32 cellular contexts compared by ENCODE assay signal in genomic region chrX:18272222-18272621, GRCh38. TPM values are rescaled to one million over a fixed set of nuclear protein-coding genes. Genes with fewer than 3 reads are reported as not detected.
DNase-seq lines count a peak whose midpoint lies in the region; ATAC-seq, FAIRE-seq and TF ChIP-seq lines count a peak whose summit lies in the region.
"Had no signal": no experiment of that assay in that cellular context is flagged by ENCODE, and none has a peak within 500 bp of the region (broad histone marks: within the 10 kb centered on the region; RNA-seq: fewer than 3 reads in every experiment).

No MANE protein-coding gene starts in this region.

- FAIRE-seq in A549 (lab: Jason Lieb, UNC): peak; percentile 97
- peak; percentile 32 for FAIRE-seq in astrocyte (lab: Jason Lieb, UNC)
- FAIRE-seq: GM12878, GM12892, GM18507 had no signal

- CTCF ChIA-PET in A549 (lab: Yijun Ruan, JAX): no interaction called here

- H3K27me3 Mint-ChIP-seq in astrocyte (ENCODE audit: low read depth, unreplicated experiment) (no peaks in the 10 kb centered on the region), endothelial cell (ENCODE audit: unreplicated experiment) (no peaks in the 10 kb centered on the region)
- H3K27me3 Mint-ChIP-seq: CD4-positive, alpha-beta memory T cell; CD4-positive, CD25-positive, alpha-beta regulatory T cell had no signal

- H3K27ac ChIP-seq in A549 (no peak overlapping the region), astrocyte (ENCODE audit: low read depth, low read length) (no peak overlapping the region), gastroesophageal sphincter (no peak overlapping the region)
- H3K27ac ChIP-seq: 22Rv1, BLaER1 had no signal

- no peaks in the 10 kb centered on the region for H3K4me1 Mint-ChIP-seq in astrocyte (ENCODE audit: low read depth, unreplicated experiment)
- H3K4me1 Mint-ChIP-seq in endothelial cell (ENCODE audit: unreplicated experiment): peaks cover 29% of the 10 kb centered on the region
- no peaks in the 10 kb centered on the region for H3K4me1 Mint-ChIP-seq in stimulated activated effector memory CD8-positive, alpha-beta T cell treated with anti-CD3 and anti-CD28 coated beads, Interleukin-12 subunit alpha, Interleukin-12 subunit beta, amount 100 ng/mL, for 72 hours
- H3K4me1 Mint-ChIP-seq: CD14-positive monocyte; CD4-positive, alpha-beta memory T cell; CD4-positive, CD25-positive, alpha-beta regulatory T cell; CD8-positive, alpha-beta memory T cell had no signal

- H3K9ac ChIP-seq in astrocyte (ENCODE audit: low read length): no peak overlapping the region
- H3K9ac ChIP-seq: BLaER1 had no signal

- H3K4me3 Mint-ChIP-seq in astrocyte (ENCODE audit: unreplicated experiment): no peak overlapping the region
- H3K4me3 Mint-ChIP-seq in endothelial cell (ENCODE audit: unreplicated experiment): no peak overlapping the region
- no peak overlapping the region for H3K4me3 Mint-ChIP-seq in stimulated activated effector memory CD8-positive, alpha-beta T cell treated with anti-CD3 and anti-CD28 coated beads, Interleukin-12 subunit alpha, Interleukin-12 subunit beta, amount 100 ng/mL, for 72 hours
- H3K4me3 Mint-ChIP-seq: CD14-positive monocyte; CD4-positive, alpha-beta memory T cell; CD4-positive, CD25-positive, alpha-beta regulatory T cell; CD8-positive, alpha-beta memory T cell had no signal

- ATAC-seq in A549 (no peak), gastroesophageal sphincter (no peak), GM21737 (IDR thresholded peaks at IDR 0.05; ENCODE audit: unreplicated experiment) (no peak)
- ATAC-seq in stimulated activated effector memory CD8-positive, alpha-beta T cell treated with anti-CD3 and anti-CD28 coated beads, Interleukin-12 subunit alpha, Interleukin-12 subunit beta, amount 100 ng/mL, for 72 hours: no peak
- ATAC-seq: GM12878 had no signal

- H3K9me3 ChIP-seq in A549 (no peaks in the 10 kb centered on the region), astrocyte (ENCODE audit: insufficient read depth, low read depth, low read length) (no peaks in the 10 kb centered on the region), gastroesophageal sphincter (no peaks in the 10 kb centered on the region)
- H3K9me3 ChIP-seq: BE2C had no signal

- TF ChIP-seq EP300 in A549 (IDR thresholded peaks at IDR 0.05): no peak
- no peak for TF ChIP-seq EP300 in gastroesophageal sphincter (IDR thresholded peaks at IDR 0.05)

- H3K27me3 ChIP-seq in astrocyte (ENCODE audit: insufficient read depth, low read length): no peaks in the 10 kb centered on the region
- no peaks in the 10 kb centered on the region for H3K27me3 ChIP-seq in gastroesophageal sphincter
- H3K27me3 ChIP-seq: BE2C had no signal

- H3K36me3 ChIP-seq in astrocyte (ENCODE audit: insufficient read depth, low read length): no peaks in the 10 kb centered on the region
- no peaks in the 10 kb centered on the region for H3K36me3 ChIP-seq in gastroesophageal sphincter
- H3K36me3 ChIP-seq: BE2C had no signal

- 100% methylated on average over 1 of the region's 1 CpG for WGBS in A549 (ENCODE audit: missing lambda C conversion rate)
- WGBS in gastroesophageal sphincter (ENCODE audit: low coverage in 1 of 2), 2 donors: 82% methylated on average over 1 of the region's 1 CpG; no CpG with 5 or more reads in 1 of the 2 donors

- H3K9me3 Mint-ChIP-seq in astrocyte (ENCODE audit: unreplicated experiment) (no peaks in the 10 kb centered on the region), endothelial cell (ENCODE audit: unreplicated experiment) (no peaks in the 10 kb centered on the region)
- no peaks in the 10 kb centered on the region for H3K9me3 Mint-ChIP-seq in stimulated activated effector memory CD8-positive, alpha-beta T cell treated with anti-CD3 and anti-CD28 coated beads, Interleukin-12 subunit alpha, Interleukin-12 subunit beta, amount 100 ng/mL, for 72 hours

- H3K79me2 ChIP-seq in astrocyte (ENCODE audit: insufficient read depth, low read length): no peaks in the 10 kb centered on the region

- TF ChIP-seq POLR2A in A549 (IDR thresholded peaks at IDR 0.05; ENCODE audit: low read length) (no peak), gastroesophageal sphincter (IDR thresholded peaks at IDR 0.05) (no peak)

- H3K36me3 Mint-ChIP-seq in astrocyte (ENCODE audit: low read depth, unreplicated experiment) (no peaks in the 10 kb centered on the region), endothelial cell (ENCODE audit: low read depth, unreplicated experiment) (peaks cover 15% of the 10 kb centered on the region)
- no peaks in the 10 kb centered on the region for H3K36me3 Mint-ChIP-seq in stimulated activated effector memory CD8-positive, alpha-beta T cell treated with anti-CD3 and anti-CD28 coated beads, Interleukin-12 subunit alpha, Interleukin-12 subunit beta, amount 100 ng/mL, for 72 hours
- H3K36me3 Mint-ChIP-seq: CD4-positive, CD25-positive, alpha-beta regulatory T cell had no signal

- H3K4me3 ChIP-seq in A549: no peak overlapping the region
- H3K4me3 ChIP-seq in astrocyte (ENCODE audit: insufficient read depth, low read depth, low read length): no peak overlapping the region
- no peak overlapping the region for H3K4me3 ChIP-seq in gastroesophageal sphincter
- H3K4me3 ChIP-seq: BLaER1, GM12878 had no signal

- H4K20me1 ChIP-seq in astrocyte (ENCODE audit: insufficient read depth, low read length): no peaks in the 10 kb centered on the region

- TF ChIP-seq CTCF in A549 (IDR thresholded peaks at IDR 0.05) (no peak), astrocyte (IDR thresholded peaks at IDR 0.05; ENCODE audit: insufficient read depth, low read depth, low read length) (no peak), endothelial cell (IDR thresholded peaks at IDR 0.05; ENCODE audit: unreplicated experiment) (no peak), gastroesophageal sphincter (IDR thresholded peaks at IDR 0.05) (no peak)

- H3K27ac Mint-ChIP-seq in astrocyte (ENCODE audit: unreplicated experiment) (no peak overlapping the region), endothelial cell (ENCODE audit: unreplicated experiment) (peak overlapping the region; percentile 94)
- H3K27ac Mint-ChIP-seq in stimulated activated effector memory CD8-positive, alpha-beta T cell treated with anti-CD3 and anti-CD28 coated beads, Interleukin-12 subunit alpha, Interleukin-12 subunit beta, amount 100 ng/mL, for 72 hours: no peak overlapping the region
- H3K27ac Mint-ChIP-seq: CD14-positive monocyte; CD4-positive, alpha-beta memory T cell; CD4-positive, CD25-positive, alpha-beta regulatory T cell; CD8-positive, alpha-beta memory T cell had no signal

- POLR2A ChIA-PET in A549 (lab: Yijun Ruan, JAX): no interaction called here

- H3K4me1 ChIP-seq in A549 (no peaks in the 10 kb centered on the region), astrocyte (ENCODE audit: insufficient read depth, low read length) (no peaks in the 10 kb centered on the region), gastroesophageal sphincter (no peaks in the 10 kb centered on the region)
- H3K4me1 ChIP-seq: BE2C, BLaER1 had no signal

- TF ChIP-seq RAD21 in A549 (conservative IDR thresholded peaks at IDR 0.05 in 1 of 2, IDR thresholded peaks at IDR 0.05 in 1 of 2): no peak

- H3K4me2 ChIP-seq in A549 (no peak overlapping the region), astrocyte (ENCODE audit: low read length) (no peak overlapping the region)
- H3K4me2 ChIP-seq: BLaER1 had no signal

- H2AFZ ChIP-seq in astrocyte (ENCODE audit: low read depth, low read length): no peak overlapping the region

- no peak for DNase-seq in A549 (ENCODE audit: low read depth in 1 of 2, low spot score in 1 of 2)
- DNase-seq in OCI-M1 (lab: John Stamatoyannopoulos, UW): peak; percentile 25
- DNase-seq in astrocyte (ENCODE audit: low read depth): no peak
- DNase-seq in endothelial cell (ENCODE audit: low spot score): no peak
- no peak for DNase-seq in stimulated activated effector memory CD8-positive, alpha-beta T cell treated with anti-CD3 and anti-CD28 coated beads, Interleukin-12 subunit alpha, Interleukin-12 subunit beta, amount 100 ng/mL, for 72 hours (ENCODE audit: low spot score in 2 of 2)
- DNase-seq in activated naive CD4-positive, alpha-beta T cell treated with anti-CD3 and anti-CD28 coated beads, Interleukin-2, amount 50 U/mL, for 16 hours: no peak
- DNase-seq: ACHN; BE2C; C1 segment of cervical spinal cord; CD4-positive, alpha-beta memory T cell; CD4-positive, CD25-positive, alpha-beta regulatory T cell; CD8-positive, alpha-beta memory T cell; COR-L47; DMS 273 treated with DMSO at 0.1 percent for 48 hours; DMS153; DMS53; DMS79; DND-41; EL; GDM1 had no signal

TF ChIP-seq in A549, 52 proteins besides CTCF, POLR2A, EP300 and RAD21 (continues in another document):
- TF ChIP-seq ELK1 (IDR thresholded peaks at IDR 0.05; ENCODE audit: low read depth, low read length) (no peak), EHMT2 (IDR thresholded peaks at IDR 0.05; ENCODE audit: low read depth) (no peak), HMGXB4 (CRISPR knock-in tag; IDR thresholded peaks at IDR 0.05; ENCODE audit: borderline replicate concordance) (no peak)

RNA-seq across cellular contexts. Expression of gene BEND2, which starts 51.5 kb away (rescaled TPM):
- polyA plus RNA-seq in A549 (2011; rRNA removed): not detected in 2 replicates
- not detected in 2 replicates for polyA plus RNA-seq in A549 (2012; cell fraction: cytosol; rRNA removed)
- polyA plus RNA-seq in A549 (2012; cell fraction: nucleus; rRNA removed): not detected in 2 replicates
- not detected in 3 replicates for polyA plus RNA-seq in A549 (2017; fragmentation: RNase III; extraction: RNeasy Plus Mini Kit Qiagen cat#74134 plus additional on column Dnase treatment)
- 0.17 TPM in 1 of 2 replicates, not detected in the other for polyA minus RNA-seq in A549 (2011; rRNA and poly(A)+ RNA removed)
- total RNA-seq in astrocyte: not detected in 2 replicates
- total RNA-seq in endothelial cell (ENCODE audit: unreplicated experiment): not detected
- not detected for total RNA-seq in gastroesophageal sphincter
- total RNA-seq: A673; CD4-positive, alpha-beta memory T cell; CD8-positive, alpha-beta memory T cell; Daoy; G401; GM12878 had no signal
- polyA plus RNA-seq: AG04450; CD4-positive, alpha-beta memory T cell; CD4-positive, CD25-positive, alpha-beta regulatory T cell; CD8-positive, alpha-beta memory T cell; GM12878 had no signal
